8 cellular contexts compared by ENCODE assay signal in genomic region chr20:62818592-62819493, GRCh38. TPM values are rescaled to one million over a fixed set of nuclear protein-coding genes. Genes with fewer than 3 reads are reported as not detected.
DNase-seq lines count a peak whose midpoint lies in the region; ATAC-seq and TF ChIP-seq lines count a peak whose summit lies in the region.

No MANE protein-coding gene starts in this region.

- peak overlapping the region; percentile 1 to 5 for H3K27ac ChIP-seq in ascending aorta
- peak overlapping the region; percentile 6 for H3K27ac ChIP-seq in right cardiac atrium (ENCODE audit: low read length)
- peak overlapping the region in 2 of 3 donors; percentile 44 to 54 for H3K27ac ChIP-seq in thyroid gland

- H3K27me3 ChIP-seq in ascending aorta (peaks cover 17% of the 10 kb centered on the region), right cardiac atrium (ENCODE audit: control insufficient read depth, insufficient read depth) (no peaks in the 10 kb centered on the region), thyroid gland (no peaks in the 10 kb centered on the region)

- peak; percentile 61 to 76 for ATAC-seq in right cardiac atrium

- peak overlapping the region in 1 of 2 donors; percentile 21 for H3K4me3 ChIP-seq in ascending aorta
- no peak overlapping the region for H3K4me3 ChIP-seq in right cardiac atrium (ENCODE audit: low read length)
- no peak overlapping the region for H3K4me3 ChIP-seq in thyroid gland (replicated peaks in 1 of 3)

- TF ChIP-seq RAD21 in Ishikawa (IDR thresholded peaks at IDR 0.05; ENCODE audit: low read depth), result no peak; the same call in 1 of the 2 replicates

- H3K4me1 ChIP-seq in ascending aorta (peaks cover 20 to 39% of the 10 kb centered on the region in 2 donors), right cardiac atrium (ENCODE audit: control insufficient read depth, insufficient read depth, low read length) (no peaks in the 10 kb centered on the region), thyroid gland (peaks cover 28 to 70% of the 10 kb centered on the region in 2 donors)

- H3K36me3 ChIP-seq in ascending aorta, result peaks cover 0 to under 1% of the 10 kb centered on the region in 2 donors
- H3K36me3 ChIP-seq in thyroid gland, result no peaks in the 10 kb centered on the region

- no peaks in the 10 kb centered on the region for H3K9me3 ChIP-seq in ascending aorta
- no peaks in the 10 kb centered on the region for H3K9me3 ChIP-seq in right cardiac atrium (ENCODE audit: control insufficient read depth, low read length)
- no peaks in the 10 kb centered on the region for H3K9me3 ChIP-seq in thyroid gland

- WGBS in right cardiac atrium, result 11% methylated on average over 25 of the region's 25 CpGs
- WGBS in thyroid gland, 2 donors, result 12 to 20% methylated on average over 10 to 20 of the region's 25 CpGs

- TF ChIP-seq CTCF in ascending aorta (IDR thresholded peaks at IDR 0.05), result no peak
- TF ChIP-seq CTCF in thyroid gland (IDR thresholded peaks at IDR 0.05), result no peak

- peak; percentile 94 for TF ChIP-seq EP300 in Ishikawa (IDR thresholded peaks at IDR 0.05; ENCODE audit: borderline replicate concordance)

- DNase-seq in ascending aorta (ENCODE audit: low spot score in 2 of 2) (peak in 1 of 2 donors; percentile 83), right cardiac atrium (peak; percentile 87 to 93 (median 93)), thyroid gland (peak; percentile 90 to 93), NCI-H128 (lab: John Stamatoyannopoulos, UW; ENCODE audit: unreplicated experiment) (no peak), NCI-H345 (lab: John Stamatoyannopoulos, UW) (no peak), NCI-H524 treated with DMSO at 0.1 percent for 48 hours (lab: John Stamatoyannopoulos, UW) (no peak), mucosa of gallbladder (ENCODE audit: low spot score) (no peak)

- intact Hi-C loops in ascending aorta (cut with DNase I), result no loop called here
- intact Hi-C loops in right cardiac atrium (cut with DNase I), result no loop called here
- intact Hi-C loops in thyroid gland (cut with DNase I), result no loop called here

- TF ChIP-seq POLR2A in thyroid gland (IDR thresholded peaks at IDR 0.05), result no peak

TF ChIP-seq in Ishikawa, 13 proteins besides CTCF, POLR2A, EP300 and RAD21:
- TF ChIP-seq TEAD4 (IDR thresholded peaks at IDR 0.05), result no peak; the same call in none of the 2 replicates
- TF ChIP-seq EGR1 (IDR thresholded peaks at IDR 0.05), result peak; percentile 14; the same call in 1 of the 2 replicates
- peak; percentile 76 for TF ChIP-seq MAX (IDR thresholded peaks at IDR 0.05)
- peak; percentile 84 for TF ChIP-seq FOXM1 (IDR thresholded peaks at IDR 0.05; ENCODE audit: borderline replicate concordance, low read depth)
- no peak for TF ChIP-seq TAF1 (IDR thresholded peaks at IDR 0.05; ENCODE audit: low read depth)
- no peak for TF ChIP-seq YY1 (IDR thresholded peaks at IDR 0.05; ENCODE audit: low read depth)
- peak; percentile 81 for TF ChIP-seq ZBTB7A (IDR thresholded peaks at IDR 0.05; ENCODE audit: low read depth)
- TF ChIP-seq TCF12 (IDR thresholded peaks at IDR 0.05; ENCODE audit: low read depth), result peak; percentile 98
- no peak for TF ChIP-seq REST (IDR thresholded peaks at IDR 0.05; ENCODE audit: low read depth)
- TF ChIP-seq USF1 (IDR thresholded peaks at IDR 0.05), result 0 out of 2 replicates have a peak, but pooled peaks have one; percentile 42
- 0 out of 2 replicates have a peak, but pooled peaks have one; percentile 15 for TF ChIP-seq CREB1 (IDR thresholded peaks at IDR 0.05; ENCODE audit: low read depth)
- peak; percentile 99 for TF ChIP-seq NFIC (IDR thresholded peaks at IDR 0.05)
- TF ChIP-seq CEBPB (IDR thresholded peaks at IDR 0.05), result no peak

RNA-seq across cellular contexts. Expression of gene COL9A3, which starts 2.0 kb away (rescaled TPM):
- total RNA-seq in ascending aorta (13.8 TPM), right cardiac atrium (1 to 10 TPM; 4.3 to 6.9 (median 5.6) TPM), thyroid gland (100 to 1,000 TPM in 1 of 4 donors, 10 to 100 TPM in 2, 1 to 10 TPM in 1; 5.3 to 113 (median 62.8) TPM), mucosa of gallbladder (3.6 TPM)
- 13.0 TPM for polyA plus RNA-seq in right cardiac atrium

RNA-seq across cellular contexts. Expression of gene OGFR, which starts 14.2 kb away (rescaled TPM):
- 77.4 TPM for total RNA-seq in ascending aorta
- 10 to 100 TPM; 21.0 to 29.6 (median 24.2) TPM for total RNA-seq in right cardiac atrium
- 26.6 TPM for polyA plus RNA-seq in right cardiac atrium
- total RNA-seq in thyroid gland, result 10 to 100 TPM; 50.0 to 67.6 (median 63.7) TPM
- 50.8 TPM for total RNA-seq in mucosa of gallbladder

RNA-seq across cellular contexts. Expression of gene MRGBP, which starts 22.6 kb away (rescaled TPM):
- total RNA-seq in ascending aorta, result 5.7 TPM
- total RNA-seq in right cardiac atrium, result 10 to 100 TPM in 1 of 4 donors, 1 to 10 TPM in 3; 8.3 to 10.9 (median 8.6) TPM
- 12.1 TPM for polyA plus RNA-seq in right cardiac atrium
- total RNA-seq in thyroid gland, result 10 to 100 TPM in 3 of 4 donors, 1 to 10 TPM in 1; 9.9 to 14.6 (median 12.4) TPM
- total RNA-seq in mucosa of gallbladder, result 8.9 TPM

RNA-seq across cellular contexts. Expression of gene TCFL5, which starts 42.8 kb away (rescaled TPM):
- total RNA-seq in ascending aorta (1.1 TPM), right cardiac atrium (1 to 10 TPM; 7.8 to 9.9 (median 8.2) TPM), thyroid gland (10 to 100 TPM; 15.3 to 26.6 (median 20.6) TPM), mucosa of gallbladder (8.2 TPM)
- polyA plus RNA-seq in right cardiac atrium, result 5.2 TPM

Comparison
In these comparisons a context has a peak if more than half of its experiments do, and no peak if none do; other contexts are left out.
1. DNase-seq: peak in right cardiac atrium (3 of 3) and thyroid gland (2 of 2); none in NCI-H128 (single experiment), NCI-H345 (single experiment), NCI-H524 treated with DMSO at 0.1 percent for 48 hours (single experiment) and mucosa of gallbladder (single experiment).
2. Peak in every context shown above with its lines, with median percentiles within 50 percentile points of each other: H3K27ac ChIP-seq.